ENCODE assay signal across 21 cellular contexts in the genomic region with DNA sequence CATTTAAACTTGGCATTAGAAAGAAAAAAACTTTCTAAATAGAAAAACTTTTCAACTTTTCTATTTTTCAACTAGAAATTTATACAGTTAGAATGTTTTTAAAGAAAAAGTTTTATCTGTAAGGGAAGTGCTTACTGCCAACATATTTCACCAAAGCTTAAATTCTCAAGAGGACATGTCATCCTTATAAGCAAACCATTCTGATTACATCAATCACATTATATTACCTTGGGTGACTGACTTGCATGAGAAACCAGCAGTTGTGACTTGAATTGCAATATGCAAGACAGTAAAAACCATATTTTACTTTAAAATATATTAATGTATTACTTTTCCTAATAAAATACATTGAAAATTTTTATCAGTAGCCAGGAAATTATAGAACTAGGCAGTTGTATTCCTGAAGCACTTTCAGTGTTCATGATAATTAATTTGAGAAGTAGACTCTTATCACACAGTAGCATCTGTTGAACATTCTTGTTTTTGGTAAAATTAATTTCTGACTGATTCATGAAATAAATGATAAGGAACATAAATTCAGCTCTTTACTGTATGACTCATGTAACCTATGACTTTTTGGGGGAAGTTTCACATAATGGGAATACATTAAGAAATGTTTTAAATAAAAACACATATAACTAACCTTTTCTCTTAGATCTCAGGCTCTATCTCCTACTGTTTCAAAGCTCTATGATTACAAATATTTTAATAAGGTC.
DNase-seq lines count a peak whose midpoint lies in the region; ATAC-seq, FAIRE-seq and TF ChIP-seq lines count a peak whose summit lies in the region.
"Had no signal": no experiment of that assay in that cellular context is flagged by ENCODE, and none has a peak within 500 bp of the region (broad histone marks: within the 10 kb centered on the region; RNA-seq: fewer than 3 reads in every experiment).

No MANE protein-coding gene starts in this region.

- RAD21 ChIA-PET in GM12878 (lab: Charles Lee; ENCODE audit: unreplicated experiment) = no interaction called here

- H3K9me1 ChIP-seq in IMR-90 (ENCODE audit: insufficient read depth, low read length) = no peaks in the 10 kb centered on the region

- H2BK120ac ChIP-seq in IMR-90 (ENCODE audit: low read depth, low read length) = no peak overlapping the region

- H4K20me1 ChIP-seq in IMR-90 (ENCODE audit: insufficient read depth, low read length) (no peaks in the 10 kb centered on the region), GM12878 (ENCODE audit: control insufficient read depth, insufficient read depth) (no peaks in the 10 kb centered on the region)

- H3K4me3 ChIP-seq in ACC112 (ENCODE audit: low read depth, low read length) (peak overlapping the region; percentile 44; the same call in 1 of the 2 replicates), IMR-90 (ENCODE audit: insufficient read depth, low read depth, low read length) (no peak overlapping the region), GM12878 (no peak overlapping the region), MG63 (no peak overlapping the region)
- H3K4me3 ChIP-seq: adrenal gland, heart right ventricle, psoas muscle, transverse colon had no signal

- no peak overlapping the region for H2BK20ac ChIP-seq in IMR-90 (ENCODE audit: low read depth, low read length)

- no peak for TF ChIP-seq EP300 in GM12878 (IDR thresholded peaks at IDR 0.05; ENCODE audit: borderline replicate concordance in 1 of 2, control insufficient read depth in 1 of 2, low read depth in 2 of 2, low read length in 2 of 2)

- no peak overlapping the region for H3K18ac ChIP-seq in IMR-90 (ENCODE audit: low read depth, low read length)

- in situ Hi-C loops in IMR-90 (cut with MboI; ENCODE audit: low sequenced_read_pairs) = no loop called here
- in situ Hi-C loops in GM12878 (cut with MboI) = no loop called here

- peak overlapping the region; percentile 27; the same call in 1 of the 2 replicates for H3K4me2 ChIP-seq in IMR-90 (ENCODE audit: low read depth, low read length)
- no peak overlapping the region for H3K4me2 ChIP-seq in GM12878 (ENCODE audit: control insufficient read depth, insufficient read depth)

- no peak overlapping the region for H4K91ac ChIP-seq in IMR-90 (ENCODE audit: insufficient read depth, low read depth, low read length)

- DNase-seq in IMR-90 = peak; percentile 50
- no peak for DNase-seq in GM12878 (ENCODE audit: low read depth, low spot score)
- DNase-seq in glomerular visceral epithelial cell (ENCODE audit: extremely low spot score) = peak; percentile 17
- DNase-seq in MG63 = no peak
- DNase-seq in NCI-H748 (lab: John Stamatoyannopoulos, UW; ENCODE audit: unreplicated experiment) = no peak
- DNase-seq: adrenal gland; CD4-positive, CD25-positive, alpha-beta regulatory T cell; heart right ventricle; islet precursor cell; NCI-H2029; NCI-H524 treated with DMSO at 0.1 percent for 48 hours; psoas muscle; stimulated activated CD4-positive, alpha-beta T cell treated with anti-CD3 and anti-CD28 coated beads, Interleukin-15, amount 100 ng/mL, for 24 hours; stimulated activated naive CD4-positive, alpha-beta T cell; T-helper 2 cell; transverse colon had no signal

- CTCF ChIA-PET in IMR-90 (lab: Yijun Ruan, JAX) (no interaction called here), GM12878 (lab: Yijun Ruan, JAX) (interaction anchor here (0.6 kb wide), 1 partner anchor 119 kb away, joined by 3 read pairs; no protein-coding TSS in a partner anchor)

- H2BK15ac ChIP-seq in IMR-90 (ENCODE audit: low read depth, low read length) = no peak overlapping the region

- no peaks in the 10 kb centered on the region for H3K79me1 ChIP-seq in IMR-90 (ENCODE audit: low read depth in 1 of 2, low read length in 2 of 2)

- no peak overlapping the region for H2AK9ac ChIP-seq in IMR-90 (replicated peaks; ENCODE audit: low read depth, low read length, poor library complexity)

- H3K27me3 ChIP-seq in ACC112 (ENCODE audit: insufficient read depth, low read length) (no peaks in the 10 kb centered on the region), IMR-90 (ENCODE audit: control insufficient read depth, insufficient read depth, low read length) (no peaks in the 10 kb centered on the region), GM12878 (replicated peaks in 1 of 2; ENCODE audit: control insufficient read depth in 2 of 2, insufficient read depth in 2 of 2, low read length in 1 of 2) (no peaks in the 10 kb centered on the region), MG63 (no peaks in the 10 kb centered on the region)
- H3K27me3 ChIP-seq: adrenal gland, heart right ventricle, transverse colon had no signal

- H3K9me3 ChIP-seq in IMR-90 (ENCODE audit: control insufficient read depth, insufficient read depth, low read length) = peaks cover 10% of the 10 kb centered on the region
- H3K9me3 ChIP-seq in GM12878 (replicated peaks; ENCODE audit: control insufficient read depth, insufficient read depth, low read length) = no peaks in the 10 kb centered on the region; the same call in 2 of the 3 replicates
- H3K9me3 ChIP-seq in MG63 = no peaks in the 10 kb centered on the region
- H3K9me3 ChIP-seq: adrenal gland, transverse colon had no signal

- H4K8ac ChIP-seq in IMR-90 (ENCODE audit: low read depth in 2 of 2, low read length in 2 of 2) = no peak overlapping the region

- no peak overlapping the region for H3K23ac ChIP-seq in IMR-90 (ENCODE audit: low read depth, low read length)

- ATAC-seq in IMR-90 (ENCODE audit: low read depth) (no peak), GM12878 (no peak), HG03139 (IDR thresholded peaks at IDR 0.05; ENCODE audit: unreplicated experiment) (no peak), HG03342 (IDR thresholded peaks at IDR 0.05; ENCODE audit: unreplicated experiment) (no peak)
- ATAC-seq: activated CD4-positive, CD25-positive, alpha-beta regulatory T cell treated with anti-CD3 and anti-CD28 coated beads, Interleukin-2, amount 50 U/mL, for 24 hours; heart right ventricle; natural killer cell treated with Interleukin-12 subunit alpha and Interleukin-12 subunit beta and Interleukin-15 and Interleukin-18, amount 100 ng/mL, for 72 hours; psoas muscle had no signal

- TF ChIP-seq CTCF in IMR-90 (conservative IDR thresholded peaks at IDR 0.05; ENCODE audit: low read depth, low read length) (no peak), GM12878 (IDR thresholded peaks at IDR 0.05 in 2 of 3, conservative IDR thresholded peaks at IDR 0.05 in 1 of 3; ENCODE audit: control insufficient read depth in 2 of 3, extremely low read depth in 1 of 3, insufficient read depth in 1 of 3, low read depth in 3 of 3, low read length in 3 of 3) (no peak)

- no peak overlapping the region for H2BK5ac ChIP-seq in IMR-90 (ENCODE audit: low read depth, low read length, poor library complexity, severe bottlenecking)

- H3K4me1 ChIP-seq in ACC112 (ENCODE audit: control insufficient read depth, insufficient read depth, low read length, unreplicated experiment) (peaks cover 28% of the 10 kb centered on the region), IMR-90 (ENCODE audit: control insufficient read depth, insufficient read depth, low read length) (no peaks in the 10 kb centered on the region; the same call in 1 of the 2 replicates), GM12878 (ENCODE audit: control insufficient read depth, insufficient read depth, low read length) (no peaks in the 10 kb centered on the region)
- H3K4me1 ChIP-seq: heart right ventricle, psoas muscle, transverse colon had no signal

- SMC1A ChIA-PET in GM12878 (lab: Charles Lee; ENCODE audit: uncharacterized antibody, unreplicated experiment) = no interaction called here

- TF ChIP-seq RAD21 in IMR-90 (IDR thresholded peaks at IDR 0.05; ENCODE audit: low read length) = no peak
- TF ChIP-seq RAD21 in GM12878 (IDR thresholded peaks at IDR 0.05; ENCODE audit: insufficient read depth, low read depth, low read length) = no peak

- no peak overlapping the region for H3K56ac ChIP-seq in IMR-90 (ENCODE audit: extremely low read depth, insufficient read depth, low read length)

- BruUV-seq in IMR-90 (replicated peaks; lab: Mats Ljungman, UMichigan) (no TSS peak), GM12878 (replicated peaks; lab: Mats Ljungman, UMichigan) (no TSS peak)

- no peaks in the 10 kb centered on the region for H3K36me3 ChIP-seq in ACC112 (ENCODE audit: insufficient read depth, low read length)
- H3K36me3 ChIP-seq in IMR-90 (ENCODE audit: control insufficient read depth, insufficient read depth, low read length) = no peaks in the 10 kb centered on the region
- H3K36me3 ChIP-seq in GM12878 (ENCODE audit: control insufficient read depth in 2 of 2, insufficient read depth in 2 of 2, low read length in 1 of 2) = no peaks in the 10 kb centered on the region
- no peaks in the 10 kb centered on the region for H3K36me3 ChIP-seq in MG63
- H3K36me3 ChIP-seq: adrenal gland, heart right ventricle, transverse colon had no signal

- POLR2A ChIA-PET in IMR-90 (lab: Charles Lee; ENCODE audit: unreplicated experiment) = interaction anchor here (0.6 kb wide), 1 partner anchor 132 kb away, joined by 3 read pairs; no protein-coding TSS in a partner anchor
- POLR2A ChIA-PET in GM12878 (lab: Charles Lee) = no interaction called here

- H3K4ac ChIP-seq in IMR-90 (ENCODE audit: low read depth, low read length) = no peak overlapping the region

- no peak overlapping the region for H2AK5ac ChIP-seq in IMR-90 (ENCODE audit: low read depth, low read length)

- H3K27ac ChIP-seq in ACC112 (ENCODE audit: low read depth, low read length) = peak overlapping the region; percentile 72
- H3K27ac ChIP-seq in IMR-90 (ENCODE audit: insufficient read depth, low read length) = no peak overlapping the region
- H3K27ac ChIP-seq in GM12878 (ENCODE audit: control insufficient read depth, insufficient read depth) = no peak overlapping the region
- H3K27ac ChIP-seq: adrenal gland, heart right ventricle, psoas muscle, transverse colon had no signal

- intact Hi-C loops in IMR-90 (cut with micrococcal nuclease) (no loop called here), GM12878 (cut with micrococcal nuclease; ENCODE audit: unreplicated experiment) (no loop called here)

- FAIRE-seq in GM12878 (lab: Jason Lieb, UNC) = peak; percentile 7

- TF ChIP-seq POLR2A in IMR-90 (IDR thresholded peaks at IDR 0.05; ENCODE audit: low read depth, low read length) (no peak), GM12878 (IDR thresholded peaks at IDR 0.05; ENCODE audit: low read depth, low read length) (no peak)

- H2AFZ ChIP-seq in ACC112 (ENCODE audit: low read length, unreplicated experiment) (no peak overlapping the region), IMR-90 (replicated peaks; ENCODE audit: low read length, poor library complexity) (no peak overlapping the region), GM12878 (ENCODE audit: control insufficient read depth, low read depth, low read length) (no peak overlapping the region)

- H3K14ac ChIP-seq in IMR-90 (replicated peaks; ENCODE audit: low read depth, low read length) = no peak overlapping the region

- H3K79me2 ChIP-seq in ACC112 (ENCODE audit: control insufficient read depth, insufficient read depth, low read length, unreplicated experiment) (no peaks in the 10 kb centered on the region), GM12878 (ENCODE audit: control insufficient read depth, insufficient read depth, low read length) (no peaks in the 10 kb centered on the region)

- no peak overlapping the region for H4K5ac ChIP-seq in IMR-90 (ENCODE audit: low read depth, low read length)

- dilution Hi-C loops in IMR-90 (cut with HindIII; ENCODE audit: low sequenced_read_pairs, unreplicated experiment) = no loop called here

- no peak overlapping the region for H3K9ac ChIP-seq in IMR-90 (ENCODE audit: low read depth, low read length)
- H3K9ac ChIP-seq in GM12878 (ENCODE audit: control insufficient read depth, insufficient read depth, low read length) = no peak overlapping the region

Comparison
In these comparisons a context has a peak if more than half of its experiments do, and no peak if none do; other contexts are left out.
1. DNase-seq: peak in IMR-90 (single experiment) and glomerular visceral epithelial cell (single experiment); none in GM12878 (single experiment), MG63 (single experiment) and NCI-H748 (single experiment).